In the genomic region with DNA sequence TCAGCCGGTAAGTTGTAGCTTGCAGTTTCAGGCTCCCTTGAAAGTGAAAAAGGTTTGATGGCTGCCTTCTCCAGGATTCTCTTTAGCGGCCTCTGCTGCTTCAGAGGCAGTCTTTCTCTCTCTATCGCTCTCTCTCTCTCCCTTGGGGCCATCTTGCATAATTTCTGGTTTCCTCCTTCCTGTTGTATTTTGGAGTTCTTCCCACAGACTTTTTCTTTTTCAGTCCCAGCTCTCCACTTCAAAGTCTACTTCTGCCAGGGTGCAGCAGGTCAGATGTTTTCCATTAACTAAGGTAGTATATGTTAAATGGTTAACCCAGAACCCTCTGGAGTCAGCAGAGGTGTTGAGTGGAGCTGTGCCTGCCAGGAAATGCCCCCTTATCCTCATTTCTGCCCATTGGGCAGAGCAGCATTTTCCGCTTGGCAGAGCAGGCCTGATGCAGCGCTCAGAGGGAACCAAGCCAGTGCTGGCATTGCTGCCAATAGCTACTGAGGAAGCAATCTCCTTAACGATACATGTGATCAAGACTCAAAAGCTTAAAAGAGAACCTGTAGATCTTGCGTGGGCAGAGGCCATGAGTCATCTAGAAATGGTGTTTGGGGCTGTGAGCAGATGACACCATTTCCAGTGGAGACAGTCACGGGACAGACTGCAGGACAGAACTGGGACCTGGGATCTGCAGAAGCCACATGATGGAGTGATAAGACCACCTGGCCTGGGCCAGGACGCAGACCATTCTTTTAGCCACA, we compare ENCODE assay signal across 8 cellular contexts. TPM values are rescaled to one million over a fixed set of nuclear protein-coding genes. Genes with fewer than 3 reads are reported as not detected.
A peak's percentile ranks its signal among the peaks of the same experiment; 100 is the strongest.
DNase-seq lines count a peak whose midpoint lies in the region; ATAC-seq lines count a peak whose summit lies in the region.

No MANE protein-coding gene starts in this region.

- intact Hi-C loops in posterior cingulate gyrus (cut with DNase I): no loop called here

- in situ Hi-C loops in G401 (cut with HindIII; ENCODE audit: low sequenced_read_pairs): no loop called here

- ATAC-seq in GM19438 (IDR thresholded peaks at IDR 0.05; ENCODE audit: low read depth, unreplicated experiment): peak; percentile 74
- ATAC-seq in HG03442 (IDR thresholded peaks at IDR 0.05; ENCODE audit: unreplicated experiment): peak; percentile 90

- DNase-seq in G401 (ENCODE audit: low spot score) (peak; percentile 52), foreskin melanocyte (peak; percentile 62), posterior cingulate gyrus (peak; percentile 42 to 96 (median 73)), activated gamma-delta T cell treated with Interleukin-2 at 50 U/mL for 16 hours (no peak), NCI-H146 treated with DMSO at 0.1 percent for 48 hours (lab: John Stamatoyannopoulos, UW; ENCODE audit: unreplicated experiment) (no peak)
- peak; percentile 16 to 40 for DNase-seq in activated CD4-positive, alpha-beta T cell treated with anti-CD3 and anti-CD28 coated beads, Interleukin-2, amount 50 U/mL, for 4 hours

RNA-seq across cellular contexts. Expression of gene DBI, which starts 20.8 kb away (rescaled TPM):
- 73.3 and 104 TPM in 2 replicates for total RNA-seq in G401 (2014; rRNA removed; shearing (Covaris generic))

RNA-seq across cellular contexts. Expression of gene C2orf76, which starts 20.9 kb away (rescaled TPM):
- 18.6 and 20.9 TPM in 2 replicates for total RNA-seq in G401 (2014; rRNA removed; shearing (Covaris generic))

RNA-seq across cellular contexts. Expression of gene TMEM37, which starts 44.1 kb away (rescaled TPM):
- 0.37 and 3.1 TPM in 2 replicates for total RNA-seq in G401 (2014; rRNA removed; shearing (Covaris generic))

Comparison
In these comparisons a context has a peak if more than half of its experiments do, and no peak if none do; other contexts are left out.
1. DNase-seq: peak in G401 (single experiment), activated CD4-positive, alpha-beta T cell treated with anti-CD3 and anti-CD28 coated beads, Interleukin-2, amount 50 U/mL, for 4 hours (2 of 2), foreskin melanocyte (single experiment) and posterior cingulate gyrus (10 of 10); none in activated gamma-delta T cell treated with Interleukin-2 at 50 U/mL for 16 hours (single experiment) and NCI-H146 treated with DMSO at 0.1 percent for 48 hours (single experiment).